2 cellular contexts compared by ENCODE assay signal in genomic region chr11:104899226-104899625, GRCh38.
TF ChIP-seq lines count a peak whose summit lies in the region.

No MANE protein-coding gene starts in this region.

TF ChIP-seq in WTC11, 78 proteins besides CTCF, POLR2A, EP300 and RAD21 (continued from another document):
- TF ChIP-seq ZMAT4 (CRISPR knock-in tag; IDR thresholded peaks at IDR 0.05) (no peak), ZNF532 (CRISPR knock-in tag; IDR thresholded peaks at IDR 0.05; ENCODE audit: borderline replicate concordance) (no peak), CREM (CRISPR knock-in tag; IDR thresholded peaks at IDR 0.05) (no peak), ZBTB21 (CRISPR knock-in tag; IDR thresholded peaks at IDR 0.05; ENCODE audit: borderline replicate concordance) (no peak), ZNF121 (CRISPR knock-in tag; IDR thresholded peaks at IDR 0.05) (no peak), GTF2I (CRISPR knock-in tag; conservative IDR thresholded peaks at IDR 0.05) (no peak), TEAD1 (CRISPR knock-in tag; IDR thresholded peaks at IDR 0.05) (no peak), GABPB1 (CRISPR knock-in tag; IDR thresholded peaks at IDR 0.05) (no peak), NR3C1 (CRISPR knock-in tag; conservative IDR thresholded peaks at IDR 0.05; ENCODE audit: low read depth) (no peak), PRDM15 (CRISPR knock-in tag; IDR thresholded peaks at IDR 0.05) (no peak), OVOL2 (CRISPR knock-in tag; IDR thresholded peaks at IDR 0.05; ENCODE audit: borderline replicate concordance) (no peak), ZNF317 (CRISPR knock-in tag; IDR thresholded peaks at IDR 0.05; ENCODE audit: borderline replicate concordance, low read depth) (no peak), ZNF219 (CRISPR knock-in tag; IDR thresholded peaks at IDR 0.05; ENCODE audit: borderline replicate concordance) (no peak), AFF4 (CRISPR knock-in tag; IDR thresholded peaks at IDR 0.05; ENCODE audit: borderline replicate concordance) (no peak)

TF ChIP-seq in endothelial cell of umbilical vein, 7 proteins besides CTCF, POLR2A, EP300 and RAD21:
- TF ChIP-seq POLR2AphosphoS5 (IDR thresholded peaks at IDR 0.05; ENCODE audit: insufficient read depth, low read depth, low read length): no peak
- TF ChIP-seq MYC (IDR thresholded peaks at IDR 0.05; ENCODE audit: low read depth, low read length): no peak
- no peak for TF ChIP-seq GATA2 (IDR thresholded peaks at IDR 0.05; ENCODE audit: insufficient read depth, insufficient read length, low read depth, low read length)
- no peak for TF ChIP-seq JUN (IDR thresholded peaks at IDR 0.05; ENCODE audit: borderline replicate concordance, insufficient read depth, insufficient read length, low read depth)
- no peak for TF ChIP-seq FOS (IDR thresholded peaks at IDR 0.05; ENCODE audit: borderline replicate concordance, insufficient read depth, low read length)
- no peak for TF ChIP-seq EZH2 (IDR thresholded peaks at IDR 0.05; ENCODE audit: borderline replicate concordance, low read depth, low read length, severe bottlenecking)
- no peak for TF ChIP-seq MAX (IDR thresholded peaks at IDR 0.05; ENCODE audit: insufficient read depth, insufficient read length)
TF ChIP-seq in endothelial cell of umbilical vein: peak in this region for 0.
